Comparison of ENCODE assay signal across 19 cellular contexts in genomic region chr15:40796041-40796440, GRCh38. TPM values are rescaled to one million over a fixed set of nuclear protein-coding genes. Genes with fewer than 3 reads are reported as not detected.
DNase-seq lines count a peak whose midpoint lies in the region; ATAC-seq and TF ChIP-seq lines count a peak whose summit lies in the region.
"Had no signal": no experiment of that assay in that cellular context is flagged by ENCODE, and none has a peak within 500 bp of the region (broad histone marks: within the 10 kb centered on the region; RNA-seq: fewer than 3 reads in every experiment).

No MANE protein-coding gene starts in this region.

- H3K4me3 ChIP-seq in left ventricle myocardium inferior (no peak overlapping the region), right atrium auricular region (no peak overlapping the region)

- H3K27me3 Mint-ChIP-seq in central memory CD8-positive, alpha-beta T cell: no peaks in the 10 kb centered on the region
- no peaks in the 10 kb centered on the region for H3K27me3 Mint-ChIP-seq in type B pancreatic cell
- H3K27me3 Mint-ChIP-seq: IgD-negative memory B cell had no signal

- peaks cover 19% of the 10 kb centered on the region for H3K36me3 Mint-ChIP-seq in central memory CD8-positive, alpha-beta T cell (ENCODE audit: insufficient read depth)
- H3K36me3 Mint-ChIP-seq in type B pancreatic cell: peaks cover 30% of the 10 kb centered on the region

- no peak for ATAC-seq in central memory CD8-positive, alpha-beta T cell (replicated peaks; ENCODE audit: extremely low read depth, poor library complexity, severe bottlenecking)
- ATAC-seq in HG03135 (IDR thresholded peaks at IDR 0.05; ENCODE audit: unreplicated experiment): no peak
- ATAC-seq: Panc1 had no signal

- H3K27ac ChIP-seq in left ventricle myocardium inferior (replicated peaks) (peak overlapping the region; percentile 24), right atrium auricular region (no peak overlapping the region)

- DNase-seq in left ventricle myocardium inferior: no peak
- no peak for DNase-seq in right atrium auricular region (ENCODE audit: low spot score)
- no peak for DNase-seq in central memory CD8-positive, alpha-beta T cell (ENCODE audit: low spot score in 2 of 2)
- peak; percentile 30 to 67 for DNase-seq in lung microvascular endothelial cell (ENCODE audit: low read depth in 2 of 2)
- no peak for DNase-seq in type B pancreatic cell (ENCODE audit: extremely low spot score, unreplicated experiment)
- no peak for DNase-seq in NCI-H1930 (lab: John Stamatoyannopoulos, UW)
- DNase-seq in NOMO-1 treated with dmso at 0.1 percent for 144 hours (lab: John Stamatoyannopoulos, UW; ENCODE audit: unreplicated experiment): no peak
- DNase-seq: 8988T, C1 segment of cervical spinal cord, DMS153, EL, HCEC 1CT, NCI-H1436, NCI-H2227 treated with DMSO at 0.1 percent for 48 hours, Right ventricle myocardium superior had no signal

- TF ChIP-seq CTCF in left ventricle myocardium inferior (IDR thresholded peaks at IDR 0.05; ENCODE audit: borderline replicate concordance) (no peak), right atrium auricular region (IDR thresholded peaks at IDR 0.05) (no peak), type B pancreatic cell (conservative IDR thresholded peaks at IDR 0.05) (no peak)

- peak overlapping the region; percentile 6 for H3K27ac Mint-ChIP-seq in central memory CD8-positive, alpha-beta T cell (ENCODE audit: low read depth)
- H3K27ac Mint-ChIP-seq in type B pancreatic cell: peak overlapping the region; percentile 83

- H3K4me1 Mint-ChIP-seq in central memory CD8-positive, alpha-beta T cell: peaks cover 35% of the 10 kb centered on the region
- peaks cover 32% of the 10 kb centered on the region for H3K4me1 Mint-ChIP-seq in type B pancreatic cell (ENCODE audit: unreplicated experiment)

- no peak overlapping the region for H3K4me3 Mint-ChIP-seq in central memory CD8-positive, alpha-beta T cell
- peak overlapping the region; percentile 54 for H3K4me3 Mint-ChIP-seq in type B pancreatic cell
- H3K4me3 Mint-ChIP-seq: IgD-negative memory B cell had no signal

- H3K4me1 ChIP-seq in left ventricle myocardium inferior (peaks cover 35% of the 10 kb centered on the region), right atrium auricular region (no peaks in the 10 kb centered on the region)

- no peaks in the 10 kb centered on the region for H3K9me3 ChIP-seq in left ventricle myocardium inferior (replicated peaks)
- no peaks in the 10 kb centered on the region for H3K9me3 ChIP-seq in right atrium auricular region

- no peaks in the 10 kb centered on the region for H3K9me3 Mint-ChIP-seq in central memory CD8-positive, alpha-beta T cell
- no peaks in the 10 kb centered on the region for H3K9me3 Mint-ChIP-seq in type B pancreatic cell
- H3K9me3 Mint-ChIP-seq: IgD-negative memory B cell had no signal

- peaks cover 15% of the 10 kb centered on the region for H3K36me3 ChIP-seq in left ventricle myocardium inferior
- H3K36me3 ChIP-seq in right atrium auricular region: no peaks in the 10 kb centered on the region

- intact Hi-C loops in left ventricle myocardium inferior (cut with micrococcal nuclease): no loop called here

- H3K27me3 ChIP-seq in left ventricle myocardium inferior (ENCODE audit: low read depth): no peaks in the 10 kb centered on the region
- no peaks in the 10 kb centered on the region for H3K27me3 ChIP-seq in right atrium auricular region

RNA-seq across cellular contexts. Expression of gene ZFYVE19, which starts 10.8 kb away (rescaled TPM):
- total RNA-seq in left ventricle myocardium inferior (24.7 TPM), right atrium auricular region (10 to 100 TPM; 10.1 to 14.8 TPM), lung microvascular endothelial cell (18.1 and 21.4 TPM in 2 replicates), type B pancreatic cell (ENCODE audit: low replicate concordance) (31.6 and 45.0 TPM in 2 replicates)

RNA-seq across cellular contexts. Expression of gene DNAJC17, which starts 11.2 kb away (rescaled TPM):
- 16.0 TPM for total RNA-seq in left ventricle myocardium inferior
- total RNA-seq in right atrium auricular region: 10 to 100 TPM; 11.6 to 15.7 TPM
- total RNA-seq in lung microvascular endothelial cell: 13.5 and 14.3 TPM in 2 replicates
- total RNA-seq in type B pancreatic cell (ENCODE audit: low replicate concordance): 23.7 and 38.3 TPM in 2 replicates

RNA-seq across cellular contexts. Expression of gene C15orf62, which starts 26.3 kb away (rescaled TPM):
- 0.30 TPM for total RNA-seq in left ventricle myocardium inferior
- total RNA-seq in right atrium auricular region: under 1 TPM in 1 of 2 donors, not detected in 1; 0.83 TPM
- 0.22 and 0.40 TPM in 2 replicates for total RNA-seq in lung microvascular endothelial cell
- total RNA-seq in type B pancreatic cell (ENCODE audit: low replicate concordance): 1.1 and 1.3 TPM in 2 replicates
- total RNA-seq: LHCN-M2 had no signal

RNA-seq across cellular contexts. Expression of gene GCHFR, which starts 32.2 kb away (rescaled TPM):
- total RNA-seq in left ventricle myocardium inferior (7.1 TPM), right atrium auricular region (10 to 100 TPM in 1 of 2 donors, 1 to 10 TPM in 1; 9.7 to 33.8 TPM), lung microvascular endothelial cell (17.5 and 20.7 TPM in 2 replicates), type B pancreatic cell (ENCODE audit: low replicate concordance) (23.3 and 23.5 TPM in 2 replicates)

RNA-seq across cellular contexts. Expression of gene PPP1R14D, which starts 32.5 kb away (rescaled TPM):
- total RNA-seq in left ventricle myocardium inferior (not detected), right atrium auricular region (not detected), lung microvascular endothelial cell (not detected in 2 replicates), type B pancreatic cell (ENCODE audit: low replicate concordance) (0.70 and 1.0 TPM in 2 replicates)
- total RNA-seq: LHCN-M2, Right ventricle myocardium superior had no signal

Comparison
In these comparisons a context has a peak if more than half of its experiments do, and no peak if none do; other contexts are left out.
1. DNase-seq: peak in lung microvascular endothelial cell (2 of 2); none in left ventricle myocardium inferior (single experiment), right atrium auricular region (single experiment), central memory CD8-positive, alpha-beta T cell (0 of 2), type B pancreatic cell (single experiment), NCI-H1930 (0 of 2) and NOMO-1 treated with dmso at 0.1 percent for 144 hours (single experiment).